Comparison of ENCODE assay signal across 8 cellular contexts in the genomic region with DNA sequence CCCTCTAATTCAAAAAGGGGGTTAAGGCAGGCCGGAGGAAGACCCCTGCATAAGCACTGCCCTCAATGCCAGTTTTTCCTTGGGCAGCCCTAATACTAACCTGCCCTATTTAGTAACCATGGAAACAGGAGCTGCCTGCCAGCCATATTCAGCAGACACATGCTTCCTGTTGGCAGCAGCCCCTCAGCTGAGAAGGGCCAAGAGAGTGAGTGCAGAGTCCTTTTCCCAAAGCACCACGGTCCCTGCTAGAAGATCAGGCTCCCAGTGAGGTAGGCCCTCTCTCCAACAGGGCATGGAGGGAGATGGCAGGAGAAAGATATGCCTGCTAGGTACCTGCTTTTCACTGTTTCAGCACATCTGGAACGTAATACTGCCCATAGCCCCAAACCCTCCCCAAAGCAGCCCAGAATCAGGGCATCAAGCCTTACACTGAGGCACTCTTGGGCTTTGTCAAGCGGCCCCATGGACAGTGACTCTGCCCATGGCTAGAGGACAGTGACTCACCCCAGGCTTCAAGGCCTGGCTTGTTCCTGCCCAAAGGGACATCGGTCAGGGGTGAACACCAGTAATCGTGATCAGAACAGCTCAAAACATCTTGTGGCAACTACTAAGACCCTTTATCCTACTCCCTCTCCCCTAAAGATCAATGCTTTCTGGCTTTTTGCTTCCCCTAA.
A peak's percentile ranks its signal among the peaks of the same experiment; 100 is the strongest.
DNase-seq lines count a peak whose midpoint lies in the region; ATAC-seq and TF ChIP-seq lines count a peak whose summit lies in the region.

No MANE protein-coding gene starts in this region.

- H3K27me3 ChIP-seq in neural progenitor cell: no peaks in the 10 kb centered on the region

- H3K9me3 Mint-ChIP-seq in endothelial cell (ENCODE audit: unreplicated experiment): no peaks in the 10 kb centered on the region
- H3K9me3 Mint-ChIP-seq in neural progenitor cell: no peaks in the 10 kb centered on the region
- no peaks in the 10 kb centered on the region for H3K9me3 Mint-ChIP-seq in activated naive CD8-positive, alpha-beta T cell treated with anti-CD3 and anti-CD28 coated beads, Interleukin-2, amount 50 U/mL, for 24 hours
- H3K9me3 Mint-ChIP-seq in natural killer cell treated with Interleukin-12 subunit alpha and Interleukin-12 subunit beta and Interleukin-15 and Interleukin-18, amount 100 ng/mL, for 72 hours: no peaks in the 10 kb centered on the region

- peaks cover 50% of the 10 kb centered on the region for H3K4me1 ChIP-seq in neural progenitor cell

- H3K4me2 ChIP-seq in neural progenitor cell: peak overlapping the region; percentile 25

- H2AFZ ChIP-seq in neural progenitor cell (replicated peaks): no peak overlapping the region

- ATAC-seq in GM18868 (IDR thresholded peaks at IDR 0.05; ENCODE audit: unreplicated experiment) (no peak), GM18907 (IDR thresholded peaks at IDR 0.05; ENCODE audit: unreplicated experiment) (no peak)
- no peak for ATAC-seq in activated naive CD8-positive, alpha-beta T cell treated with anti-CD3 and anti-CD28 coated beads, Interleukin-2, amount 50 U/mL, for 24 hours
- no peak for ATAC-seq in natural killer cell treated with Interleukin-12 subunit alpha and Interleukin-12 subunit beta and Interleukin-15 and Interleukin-18, amount 100 ng/mL, for 72 hours

- H3K9me3 ChIP-seq in neural progenitor cell (ENCODE audit: low read depth): no peaks in the 10 kb centered on the region

- H3K36me3 ChIP-seq in neural progenitor cell: no peaks in the 10 kb centered on the region

- H3K9ac ChIP-seq in neural progenitor cell: no peak overlapping the region

- H3K36me3 Mint-ChIP-seq in endothelial cell (ENCODE audit: low read depth, unreplicated experiment): no peaks in the 10 kb centered on the region
- peaks cover 3% of the 10 kb centered on the region for H3K36me3 Mint-ChIP-seq in neural progenitor cell
- no peaks in the 10 kb centered on the region for H3K36me3 Mint-ChIP-seq in activated naive CD8-positive, alpha-beta T cell treated with anti-CD3 and anti-CD28 coated beads, Interleukin-2, amount 50 U/mL, for 24 hours (ENCODE audit: low read depth)
- H3K36me3 Mint-ChIP-seq in natural killer cell treated with Interleukin-12 subunit alpha and Interleukin-12 subunit beta and Interleukin-15 and Interleukin-18, amount 100 ng/mL, for 72 hours: no peaks in the 10 kb centered on the region

- no peak overlapping the region for H3K27ac ChIP-seq in neural progenitor cell

- H3K4me3 Mint-ChIP-seq in endothelial cell (ENCODE audit: unreplicated experiment): no peak overlapping the region
- no peak overlapping the region for H3K4me3 Mint-ChIP-seq in neural progenitor cell
- H3K4me3 Mint-ChIP-seq in activated naive CD8-positive, alpha-beta T cell treated with anti-CD3 and anti-CD28 coated beads, Interleukin-2, amount 50 U/mL, for 24 hours: no peak overlapping the region
- no peak overlapping the region for H3K4me3 Mint-ChIP-seq in natural killer cell treated with Interleukin-12 subunit alpha and Interleukin-12 subunit beta and Interleukin-15 and Interleukin-18, amount 100 ng/mL, for 72 hours

- no peaks in the 10 kb centered on the region for H4K20me1 ChIP-seq in neural progenitor cell (ENCODE audit: low read depth)

- H3F3A ChIP-seq in neural progenitor cell (ENCODE audit: low read depth): peaks cover 14% of the 10 kb centered on the region

- H3K27ac Mint-ChIP-seq in endothelial cell (ENCODE audit: unreplicated experiment) (peak overlapping the region; percentile 83), neural progenitor cell (peak overlapping the region; percentile 78)
- no peak overlapping the region for H3K27ac Mint-ChIP-seq in activated naive CD8-positive, alpha-beta T cell treated with anti-CD3 and anti-CD28 coated beads, Interleukin-2, amount 50 U/mL, for 24 hours
- peak overlapping the region in 1 of 2 donors; percentile 16 for H3K27ac Mint-ChIP-seq in natural killer cell treated with Interleukin-12 subunit alpha and Interleukin-12 subunit beta and Interleukin-15 and Interleukin-18, amount 100 ng/mL, for 72 hours

- peaks cover 3% of the 10 kb centered on the region for H3K79me2 ChIP-seq in neural progenitor cell (ENCODE audit: low read depth)

- no peak overlapping the region for H3K4me3 ChIP-seq in neural progenitor cell

- DNase-seq in C1 segment of cervical spinal cord (lab: John Stamatoyannopoulos, UW) (peak in 9 of 14 donors; percentile 26 to 84 (median 50)), NCI-H446 treated with DMSO at 0.1 percent for 48 hours (lab: John Stamatoyannopoulos, UW) (peak; percentile 84), endothelial cell (ENCODE audit: low spot score) (no peak), neural progenitor cell (ENCODE audit: low spot score) (no peak)
- DNase-seq in activated naive CD8-positive, alpha-beta T cell treated with anti-CD3 and anti-CD28 coated beads, Interleukin-2, amount 50 U/mL, for 24 hours: no peak
- no peak for DNase-seq in natural killer cell treated with Interleukin-12 subunit alpha and Interleukin-12 subunit beta and Interleukin-15 and Interleukin-18, amount 100 ng/mL, for 72 hours (ENCODE audit: low spot score)

- TF ChIP-seq CTCF in endothelial cell (IDR thresholded peaks at IDR 0.05; ENCODE audit: unreplicated experiment) (no peak), neural progenitor cell (IDR thresholded peaks at IDR 0.05) (no peak)

- H3K4me1 Mint-ChIP-seq in endothelial cell (ENCODE audit: unreplicated experiment): peaks cover 29% of the 10 kb centered on the region
- peaks cover 59% of the 10 kb centered on the region for H3K4me1 Mint-ChIP-seq in neural progenitor cell
- H3K4me1 Mint-ChIP-seq in activated naive CD8-positive, alpha-beta T cell treated with anti-CD3 and anti-CD28 coated beads, Interleukin-2, amount 50 U/mL, for 24 hours: peaks cover 26% of the 10 kb centered on the region
- H3K4me1 Mint-ChIP-seq in natural killer cell treated with Interleukin-12 subunit alpha and Interleukin-12 subunit beta and Interleukin-15 and Interleukin-18, amount 100 ng/mL, for 72 hours (ENCODE audit: low read depth in 2 of 2): peaks cover 38 to 49% of the 10 kb centered on the region in 2 donors

- H3K27me3 Mint-ChIP-seq in endothelial cell (ENCODE audit: unreplicated experiment) (peaks cover 2% of the 10 kb centered on the region), neural progenitor cell (ENCODE audit: insufficient read depth, low read depth) (peaks cover 2% of the 10 kb centered on the region)
- H3K27me3 Mint-ChIP-seq in activated naive CD8-positive, alpha-beta T cell treated with anti-CD3 and anti-CD28 coated beads, Interleukin-2, amount 50 U/mL, for 24 hours: peaks cover 5% of the 10 kb centered on the region
- H3K27me3 Mint-ChIP-seq in natural killer cell treated with Interleukin-12 subunit alpha and Interleukin-12 subunit beta and Interleukin-15 and Interleukin-18, amount 100 ng/mL, for 72 hours: peaks cover 0 to 6% of the 10 kb centered on the region in 2 donors

Comparison
In these comparisons a context has a peak if more than half of its experiments do, and no peak if none do; other contexts are left out.
1. DNase-seq: peak in C1 segment of cervical spinal cord (9 of 14) and NCI-H446 treated with DMSO at 0.1 percent for 48 hours (single experiment); none in endothelial cell (single experiment), neural progenitor cell (single experiment), activated naive CD8-positive, alpha-beta T cell treated with anti-CD3 and anti-CD28 coated beads, Interleukin-2, amount 50 U/mL, for 24 hours (single experiment) and natural killer cell treated with Interleukin-12 subunit alpha and Interleukin-12 subunit beta and Interleukin-15 and Interleukin-18, amount 100 ng/mL, for 72 hours (single experiment).